ENCODE assay signal across 28 cellular contexts in the genomic region with DNA sequence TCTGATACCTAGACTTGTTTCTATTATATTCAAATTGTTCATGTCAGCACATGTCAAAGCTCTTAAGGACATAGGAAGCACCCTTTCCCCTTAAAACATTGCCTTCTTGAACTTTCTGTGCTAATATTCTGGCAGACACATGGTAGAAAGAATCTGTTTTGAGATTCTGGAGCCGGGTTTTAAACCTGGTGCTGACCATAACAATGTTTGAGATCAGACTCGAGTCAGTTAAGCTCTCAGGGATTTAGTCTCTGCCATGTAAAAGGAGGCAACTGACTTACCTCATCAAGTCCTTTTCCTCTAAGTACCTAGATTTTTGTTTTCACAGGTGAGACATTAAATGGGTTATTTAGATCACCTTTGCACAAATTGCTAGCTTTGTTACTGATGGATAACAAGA. TPM values are rescaled to one million over a fixed set of nuclear protein-coding genes. Genes with fewer than 3 reads are reported as not detected.
DNase-seq lines count a peak whose midpoint lies in the region; FAIRE-seq and TF ChIP-seq lines count a peak whose summit lies in the region.
"Had no signal": no experiment of that assay in that cellular context is flagged by ENCODE, and none has a peak within 500 bp of the region (broad histone marks: within the 10 kb centered on the region; RNA-seq: fewer than 3 reads in every experiment).

No MANE protein-coding gene starts in this region.

- CTCF ChIA-PET in CD4-positive, alpha-beta memory T cell (lab: Charles Lee; ENCODE audit: partially characterized antibody) = no interaction called here

- no peaks in the 10 kb centered on the region for H3K27me3 Mint-ChIP-seq in CD4-positive, alpha-beta memory T cell
- H3K27me3 Mint-ChIP-seq: activated CD8-positive, alpha-beta memory T cell treated with anti-CD3 and anti-CD28 coated beads, Interleukin-2, amount 10 ng/mL, durations not matched to agents 7 days and 5 days; activated naive CD4-positive, alpha-beta T cell treated with anti-CD3 and anti-CD28 coated beads, Interleukin-2, amount 50 U/mL, for 24 hours had no signal

- H3K36me3 ChIP-seq in ascending aorta (no peaks in the 10 kb centered on the region), muscle layer of colon (ENCODE audit: insufficient read depth, low read length) (no peaks in the 10 kb centered on the region), tibial artery (no peaks in the 10 kb centered on the region)
- H3K36me3 ChIP-seq in CD4-positive, alpha-beta memory T cell (ENCODE audit: insufficient read depth, low read length) = no peaks in the 10 kb centered on the region
- H3K36me3 ChIP-seq: esophagus squamous epithelium, pancreas had no signal

- H3K9ac ChIP-seq in muscle layer of colon (ENCODE audit: low read length) = no peak overlapping the region

- no peak overlapping the region for H3K27ac Mint-ChIP-seq in CD4-positive, alpha-beta memory T cell
- H3K27ac Mint-ChIP-seq: activated CD4-positive, alpha-beta T cell treated with anti-CD3 and anti-CD28 coated beads, Interleukin-2, amount 10 ng/mL, durations not matched to agents 7 days and 5 days; activated CD8-positive, alpha-beta memory T cell treated with anti-CD3 and anti-CD28 coated beads, Interleukin-2, amount 10 ng/mL, durations not matched to agents 7 days and 5 days; activated naive CD4-positive, alpha-beta T cell treated with anti-CD3 and anti-CD28 coated beads, Interleukin-2, amount 50 U/mL, for 24 hours; activated T-helper 1 cell treated with anti-CD3 and anti-CD28 coated beads, Interleukin-12 subunit alpha, Interleukin-12 subunit beta, Interleukin-2, Interleukin-4 antibody, amounts not matched to agents 30 ng/mL and 10 ng/mL and 1 ng/mL, durations not matched to agents 14 hours and 24 hours and 36 hours; mesothelial cell of epicardium; T-helper 2 cell treated with Interferon-gamma antibody and Interleukin-4, amounts not matched to agents 5 μg/mL and 100 μg/mL, for 36 hours had no signal

- no peaks in the 10 kb centered on the region for H3K36me3 Mint-ChIP-seq in CD4-positive, alpha-beta memory T cell
- H3K36me3 Mint-ChIP-seq: activated CD8-positive, alpha-beta memory T cell treated with anti-CD3 and anti-CD28 coated beads, Interleukin-2, amount 10 ng/mL, durations not matched to agents 7 days and 5 days; activated naive CD4-positive, alpha-beta T cell treated with anti-CD3 and anti-CD28 coated beads, Interleukin-2, amount 50 U/mL, for 24 hours; mesothelial cell of epicardium had no signal

- DNase-seq in NCI-H82 (lab: John Stamatoyannopoulos, UW) (peak; percentile 3), NCI-H82 treated with DMSO at 0.1 percent for 48 hours (lab: John Stamatoyannopoulos, UW; ENCODE audit: unreplicated experiment) (no peak), ascending aorta (ENCODE audit: low spot score in 2 of 2) (no peak), tibial artery (no peak), HTR-8/SVneo (ENCODE audit: insufficient read length, low spot score) (no peak)
- DNase-seq in activated CD8-positive, alpha-beta memory T cell treated with anti-CD3 and anti-CD28 coated beads, Interleukin-2, amount 50 U/mL, for 4 hours = no peak
- no peak for DNase-seq in CD4-positive, alpha-beta memory T cell
- DNase-seq: 8988T; activated CD4-positive, alpha-beta T cell treated with anti-CD3 and anti-CD28 coated beads, Interleukin-2, amount 10 ng/mL, durations not matched to agents 7 days and 5 days; activated CD8-positive, alpha-beta memory T cell treated with anti-CD3 and anti-CD28 coated beads, Interleukin-2, amount 10 ng/mL, durations not matched to agents 7 days and 5 days; DMS79 treated with DMSO at 0.1 percent for 48 hours; effector memory CD4-positive, alpha-beta T cell; esophagus squamous epithelium; GOT3; head of caudate nucleus; NCI-H1105 treated with DMSO at 0.1 percent for 48 hours; NCI-H2081; pancreas had no signal

- intact Hi-C loops in ascending aorta (cut with DNase I) (no loop called here), tibial artery (cut with DNase I; ENCODE audit: low total_unique reads) (loop anchor here (5.0 kb wide), 1 partner anchor 32 kb away; no protein-coding TSS in a partner anchor)
- intact Hi-C loops in CD4-positive, alpha-beta memory T cell (cut with micrococcal nuclease) = no loop called here

- H3K27me3 ChIP-seq in ascending aorta (no peaks in the 10 kb centered on the region), muscle layer of colon (ENCODE audit: control insufficient read depth in 1 of 2, insufficient read depth in 2 of 2, low read length in 2 of 2) (no peaks in the 10 kb centered on the region), tibial artery (no peaks in the 10 kb centered on the region)
- H3K27me3 ChIP-seq in CD4-positive, alpha-beta memory T cell (ENCODE audit: insufficient read depth, low read length) = no peaks in the 10 kb centered on the region
- H3K27me3 ChIP-seq: esophagus squamous epithelium, pancreas had no signal

- H3K4me3 Mint-ChIP-seq in CD4-positive, alpha-beta memory T cell = no peak overlapping the region
- H3K4me3 Mint-ChIP-seq: activated CD4-positive, alpha-beta T cell treated with anti-CD3 and anti-CD28 coated beads, Interleukin-2, amount 10 ng/mL, durations not matched to agents 7 days and 5 days; activated CD8-positive, alpha-beta memory T cell treated with anti-CD3 and anti-CD28 coated beads, Interleukin-2, amount 10 ng/mL, durations not matched to agents 7 days and 5 days; activated naive CD4-positive, alpha-beta T cell treated with anti-CD3 and anti-CD28 coated beads, Interleukin-2, amount 50 U/mL, for 24 hours; activated T-helper 1 cell treated with anti-CD3 and anti-CD28 coated beads, Interleukin-12 subunit alpha, Interleukin-12 subunit beta, Interleukin-2, Interleukin-4 antibody, amounts not matched to agents 30 ng/mL and 10 ng/mL and 1 ng/mL, durations not matched to agents 14 hours and 24 hours and 36 hours; mesothelial cell of epicardium; nephron; T-helper 2 cell treated with Interferon-gamma antibody and Interleukin-4, amounts not matched to agents 5 μg/mL and 100 μg/mL, for 36 hours had no signal

- POLR2A ChIA-PET in CD4-positive, alpha-beta memory T cell (lab: Charles Lee; ENCODE audit: partially characterized antibody) = no interaction called here

- peak overlapping the region; percentile 35 to 69 for H3K27ac ChIP-seq in ascending aorta
- peak overlapping the region; percentile 8 for H3K27ac ChIP-seq in muscle layer of colon (ENCODE audit: low read depth, low read length)
- peak overlapping the region; percentile 29 to 66 for H3K27ac ChIP-seq in tibial artery
- no peak overlapping the region for H3K27ac ChIP-seq in CD4-positive, alpha-beta memory T cell (ENCODE audit: low read depth, low read length)
- H3K27ac ChIP-seq: esophagus squamous epithelium, pancreas, SK-N-MC, VCaP had no signal

- no peaks in the 10 kb centered on the region for H3K9me3 ChIP-seq in ascending aorta
- no peaks in the 10 kb centered on the region for H3K9me3 ChIP-seq in muscle layer of colon (ENCODE audit: low read length)
- no peaks in the 10 kb centered on the region for H3K9me3 ChIP-seq in tibial artery
- no peaks in the 10 kb centered on the region for H3K9me3 ChIP-seq in CD4-positive, alpha-beta memory T cell (ENCODE audit: control insufficient read depth in 1 of 2, low read length in 2 of 2)
- H3K9me3 ChIP-seq: esophagus squamous epithelium, pancreas had no signal

- peaks cover 0 to 41% of the 10 kb centered on the region in 2 donors for H3K4me1 ChIP-seq in ascending aorta
- peaks cover 43% of the 10 kb centered on the region for H3K4me1 ChIP-seq in muscle layer of colon (ENCODE audit: insufficient read depth, low read length)
- H3K4me1 ChIP-seq in tibial artery = peaks cover 0 to 81% (median 2%) of the 10 kb centered on the region in 4 donors
- H3K4me1 ChIP-seq in CD4-positive, alpha-beta memory T cell (ENCODE audit: insufficient read depth, low read length) = no peaks in the 10 kb centered on the region

- H3K4me3 ChIP-seq in ascending aorta (peak overlapping the region; percentile 6 to 32), muscle layer of colon (ENCODE audit: low read depth in 1 of 2, low read length in 2 of 2) (peak overlapping the region in 1 of 2 donors; percentile 5), tibial artery (peak overlapping the region; percentile 7 to 17)
- H3K4me3 ChIP-seq in CD4-positive, alpha-beta memory T cell (ENCODE audit: low read length in 2 of 2) = no peak overlapping the region
- H3K4me3 ChIP-seq: esophagus squamous epithelium, pancreas, SK-N-MC had no signal

- TF ChIP-seq CTCF in ascending aorta (IDR thresholded peaks at IDR 0.05) (no peak), tibial artery (IDR thresholded peaks at IDR 0.05) (no peak)

- no peaks in the 10 kb centered on the region for H3K4me1 Mint-ChIP-seq in CD4-positive, alpha-beta memory T cell
- H3K4me1 Mint-ChIP-seq: activated CD8-positive, alpha-beta memory T cell treated with anti-CD3 and anti-CD28 coated beads, Interleukin-2, amount 10 ng/mL, durations not matched to agents 7 days and 5 days; activated naive CD4-positive, alpha-beta T cell treated with anti-CD3 and anti-CD28 coated beads, Interleukin-2, amount 50 U/mL, for 24 hours had no signal

- peaks cover 0 to 4% (median 0%) of the 10 kb centered on the region in 8 donors for H3K9me3 Mint-ChIP-seq in CD4-positive, alpha-beta memory T cell
- H3K9me3 Mint-ChIP-seq: activated CD4-positive, alpha-beta T cell treated with anti-CD3 and anti-CD28 coated beads, Interleukin-2, amount 10 ng/mL, durations not matched to agents 7 days and 5 days; activated naive CD4-positive, alpha-beta T cell treated with anti-CD3 and anti-CD28 coated beads, Interleukin-2, amount 50 U/mL, for 24 hours; activated T-helper 1 cell treated with anti-CD3 and anti-CD28 coated beads, Interleukin-12 subunit alpha, Interleukin-12 subunit beta, Interleukin-2, Interleukin-4 antibody, amounts not matched to agents 30 ng/mL and 10 ng/mL and 1 ng/mL, durations not matched to agents 14 hours and 24 hours and 36 hours; mesothelial cell of epicardium; nephron; T-helper 2 cell treated with Interferon-gamma antibody and Interleukin-4, amounts not matched to agents 5 μg/mL and 100 μg/mL, for 36 hours had no signal

- no peak for FAIRE-seq in HTR-8/SVneo (lab: Jason Lieb, UNC)
- FAIRE-seq: astrocyte, HepG2, pancreas had no signal

RNA-seq across cellular contexts. Expression of a gene that starts 38.9 kb away (rescaled TPM):
- 65.8 TPM for total RNA-seq in ascending aorta
- 1 to 10 TPM; 1.0 to 1.6 TPM for total RNA-seq in CD4-positive, alpha-beta memory T cell
- under 1 TPM in 1 of 2 donors, not detected in 1; 0.70 TPM for polyA plus RNA-seq in CD4-positive, alpha-beta memory T cell
- total RNA-seq: HepG2 had no signal
- polyA plus RNA-seq: HepG2 had no signal

Comparison
In these comparisons a context has a peak if more than half of its experiments do, and no peak if none do; other contexts are left out.
1. H3K4me3 ChIP-seq: peak in ascending aorta (2 of 2) and tibial artery (2 of 2); none in CD4-positive, alpha-beta memory T cell (0 of 2).
2. RNA of a gene that starts 38.9 kb away (total RNA-seq): 65.8 TPM in ascending aorta (single experiment); 1.0 to 1.6 TPM in CD4-positive, alpha-beta memory T cell; every median in the first group is over 10 times any median in the second.